Comparison of ENCODE assay signal across 8 cellular contexts in the genomic region with DNA sequence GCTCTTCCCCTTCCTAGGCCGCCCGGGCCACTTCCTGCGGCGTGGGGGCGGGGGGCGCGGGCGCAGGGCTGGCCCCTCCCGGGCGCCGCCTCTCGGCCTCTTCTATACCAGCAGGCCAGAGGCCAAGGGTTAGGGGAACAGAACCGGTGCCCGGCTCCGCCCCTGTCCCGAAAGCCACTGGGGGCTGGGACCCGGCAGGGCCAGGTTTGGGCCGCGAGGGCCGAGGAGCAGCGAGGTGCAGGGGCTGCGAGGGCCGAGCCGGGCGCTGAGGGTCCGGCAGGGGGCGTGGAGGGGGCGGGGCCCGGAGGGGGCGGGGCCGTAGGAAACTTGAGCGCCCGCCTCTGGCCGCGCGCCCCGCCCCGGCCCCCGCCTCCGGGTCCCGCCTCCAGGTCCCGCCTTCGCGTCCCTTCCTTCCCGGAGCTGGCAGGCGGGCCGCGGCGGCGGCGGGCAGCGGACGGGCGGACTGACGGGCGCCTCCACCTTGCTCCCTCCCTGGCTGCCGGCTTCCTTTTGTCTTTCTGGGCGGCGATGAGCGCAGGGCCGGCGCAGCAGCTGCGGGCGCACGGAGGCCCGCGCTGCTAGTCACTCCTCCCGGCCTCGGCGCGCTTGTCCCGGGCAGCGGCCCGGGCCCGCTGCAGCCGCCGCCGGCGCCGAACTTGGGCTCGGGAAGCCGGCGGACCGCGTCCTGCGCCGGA. TPM values are rescaled to one million over a fixed set of nuclear protein-coding genes. Genes with fewer than 3 reads are reported as not detected.
DNase-seq lines count a peak whose midpoint lies in the region; ATAC-seq lines count a peak whose summit lies in the region.

A gene (plus strand): TSS at position 426 of the 695 bp plus-strand sequence. CDS start 116,854 bp downstream, outside the sequence.

- H3K27ac ChIP-seq in temporal lobe (ENCODE audit: low read depth, low read length): peak within 1 kb of the TSS; percentile 69

- peaks cover 76% of the 10 kb centered on the region for H3K4me1 Mint-ChIP-seq in activated naive CD4-positive, alpha-beta T cell treated with anti-CD3 and anti-CD28 coated beads, Interleukin-2, amount 10 ng/mL, durations not matched to agents 7 days and 5 days

- peak within 1 kb of the TSS; percentile 91 for H3K27ac Mint-ChIP-seq in activated naive CD4-positive, alpha-beta T cell treated with anti-CD3 and anti-CD28 coated beads, Interleukin-2, amount 10 ng/mL, durations not matched to agents 7 days and 5 days

- ATAC-seq in GM21825 (IDR thresholded peaks at IDR 0.05; ENCODE audit: unreplicated experiment): peak; percentile 74

- CTCF ChIA-PET in activated naive CD4-positive, alpha-beta T cell treated with anti-CD3 and anti-CD28 coated beads, Interleukin-2, amount 10 ng/mL, durations not matched to agents 7 days and 5 days (lab: Charles Lee): interaction anchor here (0.5 to 7.0 kb wide), 6 partner anchors 25 to 163 kb away, joined by 3 to 72 read pairs (median 12); no protein-coding TSS in a partner anchor

- H3K9me3 Mint-ChIP-seq in activated naive CD4-positive, alpha-beta T cell treated with anti-CD3 and anti-CD28 coated beads, Interleukin-2, amount 10 ng/mL, durations not matched to agents 7 days and 5 days: no peaks in the 10 kb centered on the region

- H3K36me3 Mint-ChIP-seq in activated naive CD4-positive, alpha-beta T cell treated with anti-CD3 and anti-CD28 coated beads, Interleukin-2, amount 10 ng/mL, durations not matched to agents 7 days and 5 days: peaks cover 6% of the 10 kb centered on the region

- DNase-seq in G401 (ENCODE audit: low spot score): peak; percentile 85
- DNase-seq in Kasumi-1 (lab: John Stamatoyannopoulos, UW): peak; percentile 79 to 85
- peak; percentile 83 for DNase-seq in SK-N-DZ (ENCODE audit: low spot score)
- DNase-seq in activated naive CD4-positive, alpha-beta T cell treated with anti-CD3 and anti-CD28 coated beads, Interleukin-2, amount 10 ng/mL, durations not matched to agents 7 days and 5 days: peak; percentile 88
- peak; percentile 88 for DNase-seq in globus pallidus (ENCODE audit: low spot score)
- peak; percentile 73 for DNase-seq in occipital lobe (lab: John Stamatoyannopoulos, UW)

- H3K4me3 Mint-ChIP-seq in activated naive CD4-positive, alpha-beta T cell treated with anti-CD3 and anti-CD28 coated beads, Interleukin-2, amount 10 ng/mL, durations not matched to agents 7 days and 5 days: peak within 1 kb of the TSS; percentile 98

- in situ Hi-C loops in G401 (cut with HindIII; ENCODE audit: low sequenced_read_pairs): no loop called here

- no peaks in the 10 kb centered on the region for H3K27me3 Mint-ChIP-seq in activated naive CD4-positive, alpha-beta T cell treated with anti-CD3 and anti-CD28 coated beads, Interleukin-2, amount 10 ng/mL, durations not matched to agents 7 days and 5 days

RNA-seq across cellular contexts. Expression of the gene that starts here (rescaled TPM):
- total RNA-seq in G401 (2014; rRNA removed; shearing (Covaris generic)): 12.7 and 34.8 TPM in 2 replicates
- 30.0 and 30.5 TPM in 2 replicates for polyA plus RNA-seq in SK-N-DZ (2014; cell fraction: cytosol; rRNA removed)
- 26.6 and 30.4 TPM in 2 replicates for polyA plus RNA-seq in SK-N-DZ (2014; cell fraction: nucleus; rRNA removed)
- 19.0 TPM for total RNA-seq in occipital lobe
- 21.9 TPM for total RNA-seq in temporal lobe

Comparison
In these comparisons a context has a peak if more than half of its experiments do, and no peak if none do; other contexts are left out.
1. Peak in every context shown above with its lines: DNase-seq, ATAC-seq and H3K27ac ChIP-seq.